1 cellular context compared by ENCODE assay signal in the genomic region with DNA sequence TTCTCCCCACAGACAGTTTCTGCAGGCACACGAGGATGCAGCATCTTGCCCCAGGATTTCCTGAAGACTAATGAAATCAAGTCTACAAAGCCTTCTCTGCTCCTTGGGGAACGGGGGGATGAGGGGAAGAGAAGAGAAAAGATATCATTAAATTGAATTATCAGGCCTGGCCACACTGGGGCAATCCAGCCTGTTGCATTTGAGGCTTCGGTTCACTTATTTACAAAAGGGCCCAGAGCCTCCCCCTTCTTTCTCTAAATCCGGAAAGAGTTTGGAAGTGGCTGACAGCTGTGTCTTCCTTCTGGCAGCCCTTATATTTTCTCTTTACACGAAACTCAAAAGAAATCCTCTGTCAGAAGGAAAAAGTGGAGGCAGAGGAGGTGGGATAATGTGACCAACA.
TF ChIP-seq lines count a peak whose summit lies in the region.

No MANE protein-coding gene starts in this region.

TF ChIP-seq in GM23338, 12 proteins besides CTCF, POLR2A, EP300 and RAD21 (continued from another document):
- TF ChIP-seq, protein P1, sequence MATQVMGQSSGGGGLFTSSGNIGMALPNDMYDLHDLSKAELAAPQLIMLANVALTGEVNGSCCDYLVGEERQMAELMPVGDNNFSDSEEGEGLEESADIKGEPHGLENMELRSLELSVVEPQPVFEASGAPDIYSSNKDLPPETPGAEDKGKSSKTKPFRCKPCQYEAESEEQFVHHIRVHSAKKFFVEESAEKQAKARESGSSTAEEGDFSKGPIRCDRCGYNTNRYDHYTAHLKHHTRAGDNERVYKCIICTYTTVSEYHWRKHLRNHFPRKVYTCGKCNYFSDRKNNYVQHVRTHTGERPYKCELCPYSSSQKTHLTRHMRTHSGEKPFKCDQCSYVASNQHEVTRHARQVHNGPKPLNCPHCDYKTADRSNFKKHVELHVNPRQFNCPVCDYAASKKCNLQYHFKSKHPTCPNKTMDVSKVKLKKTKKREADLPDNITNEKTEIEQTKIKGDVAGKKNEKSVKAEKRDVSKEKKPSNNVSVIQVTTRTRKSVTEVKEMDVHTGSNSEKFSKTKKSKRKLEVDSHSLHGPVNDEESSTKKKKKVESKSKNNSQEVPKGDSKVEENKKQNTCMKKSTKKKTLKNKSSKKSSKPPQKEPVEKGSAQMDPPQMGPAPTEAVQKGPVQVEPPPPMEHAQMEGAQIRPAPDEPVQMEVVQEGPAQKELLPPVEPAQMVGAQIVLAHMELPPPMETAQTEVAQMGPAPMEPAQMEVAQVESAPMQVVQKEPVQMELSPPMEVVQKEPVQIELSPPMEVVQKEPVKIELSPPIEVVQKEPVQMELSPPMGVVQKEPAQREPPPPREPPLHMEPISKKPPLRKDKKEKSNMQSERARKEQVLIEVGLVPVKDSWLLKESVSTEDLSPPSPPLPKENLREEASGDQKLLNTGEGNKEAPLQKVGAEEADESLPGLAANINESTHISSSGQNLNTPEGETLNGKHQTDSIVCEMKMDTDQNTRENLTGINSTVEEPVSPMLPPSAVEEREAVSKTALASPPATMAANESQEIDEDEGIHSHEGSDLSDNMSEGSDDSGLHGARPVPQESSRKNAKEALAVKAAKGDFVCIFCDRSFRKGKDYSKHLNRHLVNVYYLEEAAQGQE (IDR thresholded peaks at IDR 0.05; ENCODE audit: unreplicated experiment), result no peak
